In genomic region chr2:85536479-85536878, GRCh38 we compare ENCODE assay signal across 11 cellular contexts. TPM values are rescaled to one million over a fixed set of nuclear protein-coding genes. Genes with fewer than 3 reads are reported as not detected.
DNase-seq lines count a peak whose midpoint lies in the region; ATAC-seq and TF ChIP-seq lines count a peak whose summit lies in the region.
"Had no signal": no experiment of that assay in that cellular context is flagged by ENCODE, and none has a peak within 500 bp of the region (broad histone marks: within the 10 kb centered on the region; RNA-seq: fewer than 3 reads in every experiment).

No MANE protein-coding gene starts in this region.

- TF ChIP-seq POLR2A in esophagus squamous epithelium (IDR thresholded peaks at IDR 0.05): no peak
- TF ChIP-seq POLR2A in sigmoid colon (IDR thresholded peaks at IDR 0.05): no peak

- WGBS in esophagus squamous epithelium, 2 donors: 31 to 61% methylated on average over 3 of the region's 3 CpGs
- WGBS in sigmoid colon, 2 donors: 86% methylated on average over 3 of the region's 3 CpGs

- TF ChIP-seq CTCF in RWPE1 (conservative IDR thresholded peaks at IDR 0.05; ENCODE audit: low read depth) (no peak), esophagus squamous epithelium (IDR thresholded peaks at IDR 0.05) (no peak), sigmoid colon (IDR thresholded peaks at IDR 0.05) (no peak), GM13976 (IDR thresholded peaks at IDR 0.05; ENCODE audit: borderline replicate concordance, control extremely low read depth, extremely low read depth, insufficient read depth, missing control alignments) (no peak)

- 0 out of 2 replicates have a peak overlapping the region, but pooled peaks have one; percentile 27 for H3K27ac ChIP-seq in RWPE1
- H3K27ac ChIP-seq in esophagus squamous epithelium: peak overlapping the region in 3 of 4 donors; percentile 2 to 96 (median 50)
- H3K27ac ChIP-seq in sigmoid colon: peak overlapping the region; percentile 99 to 100 (median 99)

- intact Hi-C loops in esophagus squamous epithelium (cut with DNase I): no loop called here
- intact Hi-C loops in sigmoid colon (cut with DNase I): no loop called here

- H3K36me3 ChIP-seq in ES-I3 (ENCODE audit: insufficient read depth, low read length): peaks cover 11% of the 10 kb centered on the region
- H3K36me3 ChIP-seq in esophagus squamous epithelium: peaks cover 0 to 5% (median 0%) of the 10 kb centered on the region in 3 donors
- peaks cover 2 to 10% (median 4%) of the 10 kb centered on the region in 4 donors for H3K36me3 ChIP-seq in sigmoid colon

- peaks cover 15% of the 10 kb centered on the region for H3K4me1 ChIP-seq in ES-I3 (ENCODE audit: insufficient read depth, low read length)
- H3K4me1 ChIP-seq in esophagus squamous epithelium: peaks cover 2 to 42% (median 17%) of the 10 kb centered on the region in 3 donors
- peaks cover 0 to 29% (median 27%) of the 10 kb centered on the region in 4 donors for H3K4me1 ChIP-seq in sigmoid colon

- in situ Hi-C loops in GM13976 (cut with MboI; ENCODE audit: low sequenced_read_pairs, unreplicated experiment): no loop called here

- H3K9me3 ChIP-seq in ES-I3 (ENCODE audit: control insufficient read depth, insufficient read depth, low read length) (no peaks in the 10 kb centered on the region), esophagus squamous epithelium (no peaks in the 10 kb centered on the region), sigmoid colon (no peaks in the 10 kb centered on the region)

- ATAC-seq in HG03521 (IDR thresholded peaks at IDR 0.05; ENCODE audit: unreplicated experiment): no peak
- ATAC-seq in GM18907 (IDR thresholded peaks at IDR 0.05; ENCODE audit: unreplicated experiment): no peak

- peak overlapping the region; percentile 93; the same call in 1 of the 2 replicates for H3K9ac ChIP-seq in ES-I3 (ENCODE audit: low read depth, low read length)

- CTCF ChIA-PET in RWPE1 (lab: Yijun Ruan, JAX): no interaction called here

- POLR2A ChIA-PET in RWPE1 (lab: Yijun Ruan, JAX; ENCODE audit: low non-redundant PET): interaction anchor here (0.6 to 0.7 kb wide), 3 partner anchors 9 to 182 kb away, joined by 3 to 4 read pairs (median 4); no protein-coding TSS in a partner anchor

- no peaks in the 10 kb centered on the region for H3K27me3 ChIP-seq in esophagus squamous epithelium
- no peaks in the 10 kb centered on the region for H3K27me3 ChIP-seq in sigmoid colon

- TF ChIP-seq EP300 in sigmoid colon (IDR thresholded peaks at IDR 0.05): no peak

- DNase-seq in RWPE1 (ENCODE audit: low spot score): peak; percentile 37
- DNase-seq in esophagus squamous epithelium (lab: John Stamatoyannopoulos, UW): no peak
- DNase-seq in sigmoid colon: no peak
- no peak for DNase-seq in UCSD-AML1 (lab: John Stamatoyannopoulos, UW; ENCODE audit: unreplicated experiment)
- no peak for DNase-seq in GM13976 (ENCODE audit: low spot score)
- DNase-seq: central memory CD4-positive, alpha-beta T cell; NCI-H1105 treated with DMSO at 0.1 percent for 48 hours; stimulated activated CD8-positive, alpha-beta memory T cell treated with anti-CD3 and anti-CD28 coated beads, Interleukin-4, amount 100 ng/mL, for 48 hours had no signal

- H3K4me3 ChIP-seq in esophagus squamous epithelium: no peak overlapping the region
- no peak overlapping the region for H3K4me3 ChIP-seq in sigmoid colon

RNA-seq across cellular contexts. Expression of gene MAT2A, which starts 2.5 kb away (rescaled TPM):
- 100 to 1,000 TPM in 2 of 4 donors, 10 to 100 TPM in 2; 81.8 to 272 (median 121) TPM for total RNA-seq in esophagus squamous epithelium
- total RNA-seq in sigmoid colon: 100 to 1,000 TPM; 139 to 249 (median 151) TPM
- polyA plus RNA-seq in sigmoid colon: 10 to 100 TPM; 52.3 to 93.1 (median 61.0) TPM

RNA-seq across cellular contexts. Expression of gene GGCX, which starts 24.8 kb away (rescaled TPM):
- total RNA-seq in esophagus squamous epithelium (10 to 100 TPM; 19.7 to 27.5 (median 23.3) TPM), sigmoid colon (10 to 100 TPM; 14.9 to 25.3 (median 24.7) TPM)
- 10 to 100 TPM in 2 of 3 donors, 1 to 10 TPM in 1; 3.6 to 22.8 (median 11.1) TPM for polyA plus RNA-seq in sigmoid colon

RNA-seq across cellular contexts. Expression of gene VAMP8, which starts 40.9 kb away (rescaled TPM):
- 100 to 1,000 TPM in 1 of 4 donors, 10 to 100 TPM in 3; 78.8 to 144 (median 93.8) TPM for total RNA-seq in esophagus squamous epithelium
- 10 to 100 TPM in 2 of 4 donors, 1 to 10 TPM in 2; 1.9 to 33.3 (median 13.2) TPM for total RNA-seq in sigmoid colon
- 100 to 1,000 TPM; 441 to 941 (median 696) TPM for polyA plus RNA-seq in sigmoid colon

RNA-seq across cellular contexts. Expression of gene VAMP5, which starts 47.8 kb away (rescaled TPM):
- total RNA-seq in esophagus squamous epithelium (10 to 100 TPM in 3 of 4 donors, 1 to 10 TPM in 1; 6.1 to 45.6 (median 17.0) TPM), sigmoid colon (10 to 100 TPM; 51.2 to 97.5 (median 69.6) TPM)
- polyA plus RNA-seq in sigmoid colon: 10 to 100 TPM; 51.8 to 93.7 (median 68.0) TPM

RNA-seq across cellular contexts. Expression of gene RNF181, which starts 59.1 kb away (rescaled TPM):
- total RNA-seq in esophagus squamous epithelium (100 to 1,000 TPM in 3 of 4 donors, 10 to 100 TPM in 1; 88.3 to 128 (median 115) TPM), sigmoid colon (100 to 1,000 TPM; 124 to 175 (median 141) TPM)
- polyA plus RNA-seq in sigmoid colon: 100 to 1,000 TPM; 165 to 190 (median 179) TPM

Comparison
In these comparisons a context has a peak if more than half of its experiments do, and no peak if none do; other contexts are left out.
1. H3K27ac ChIP-seq: peak in every context shown above with its lines; median percentile 99 in sigmoid colon; 50 in esophagus squamous epithelium; 27 in RWPE1.